ENCODE assay signal across 18 cellular contexts in the genomic region with DNA sequence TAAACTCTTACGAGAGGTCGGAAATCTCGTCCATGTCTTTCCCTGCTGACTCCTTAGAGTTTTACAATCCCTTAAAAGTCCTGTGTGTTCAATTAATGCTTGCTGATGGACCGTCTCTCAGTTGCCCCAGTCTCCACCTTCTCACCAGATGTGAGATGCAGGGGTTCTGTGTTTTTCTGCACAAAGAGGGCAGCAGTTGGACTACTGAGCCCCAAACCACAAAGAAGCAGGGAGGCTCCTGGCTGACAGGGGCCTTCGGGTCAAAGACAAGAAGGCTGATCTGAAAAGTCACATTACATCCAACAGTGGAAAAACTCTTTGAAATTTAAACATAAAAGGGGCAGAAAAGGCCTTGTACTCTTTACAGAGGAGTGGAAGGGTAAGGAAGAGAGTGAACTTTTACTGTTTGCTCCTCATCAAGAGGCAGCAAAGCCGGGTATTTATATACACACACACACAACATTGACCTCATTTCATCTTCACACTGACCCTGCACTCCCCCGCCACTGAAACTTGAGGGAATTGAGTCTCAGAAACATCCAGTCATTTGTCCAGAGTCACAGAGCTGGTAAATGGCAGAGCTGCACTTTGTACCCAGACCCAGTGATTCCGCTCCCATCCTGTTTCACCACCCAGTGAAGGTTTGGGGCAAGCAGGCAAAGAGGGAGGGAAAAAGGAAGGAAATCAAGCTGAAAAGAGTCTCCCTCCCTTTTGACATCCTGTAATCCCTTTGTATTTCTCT. TPM values are rescaled to one million over a fixed set of nuclear protein-coding genes. Genes with fewer than 3 reads are reported as not detected.
A peak's percentile ranks its signal among the peaks of the same experiment; 100 is the strongest.
DNase-seq lines count a peak whose midpoint lies in the region; ATAC-seq, FAIRE-seq and TF ChIP-seq lines count a peak whose summit lies in the region.
"Had no signal": no experiment of that assay in that cellular context is flagged by ENCODE, and none has a peak within 500 bp of the region (broad histone marks: within the 10 kb centered on the region; RNA-seq: fewer than 3 reads in every experiment).

No MANE protein-coding gene starts in this region.

- no peak overlapping the region for H3K9ac ChIP-seq in muscle layer of colon (ENCODE audit: low read length)

- peaks cover 24% of the 10 kb centered on the region for H3K4me1 Mint-ChIP-seq in brain
- peaks cover 12% of the 10 kb centered on the region for H3K4me1 Mint-ChIP-seq in stimulated activated effector memory CD8-positive, alpha-beta T cell treated with anti-CD3 and anti-CD28 coated beads, Interleukin-12 subunit alpha, Interleukin-12 subunit beta, amount 100 ng/mL, for 72 hours

- H3K27ac ChIP-seq in muscle layer of colon (ENCODE audit: low read depth, low read length) (peak overlapping the region; percentile 2), A673 (ENCODE audit: low read depth, low read length, poor library complexity, severe bottlenecking) (no peak overlapping the region)

- no peak for ATAC-seq in stimulated activated effector memory CD8-positive, alpha-beta T cell treated with anti-CD3 and anti-CD28 coated beads, Interleukin-12 subunit alpha, Interleukin-12 subunit beta, amount 100 ng/mL, for 72 hours
- ATAC-seq in HG03342 (IDR thresholded peaks at IDR 0.05; ENCODE audit: unreplicated experiment) (no peak), GM21717 (IDR thresholded peaks at IDR 0.05; ENCODE audit: unreplicated experiment) (no peak)
- ATAC-seq: GM12878 had no signal

- POLR2A ChIA-PET in A673 (lab: Charles Lee; ENCODE audit: low non-redundant PET): no interaction called here

- CTCF ChIA-PET in A673 (lab: Charles Lee): no interaction called here

- FAIRE-seq in GM19239 (lab: Jason Lieb, UNC): no peak
- FAIRE-seq: GM12878, islet of Langerhans, RCC 7860 had no signal

- no TSS peak for BruUV-seq in A673 (replicated peaks; lab: Mats Ljungman, UMichigan)

- H3K36me3 ChIP-seq in muscle layer of colon (ENCODE audit: insufficient read depth, low read length) (no peaks in the 10 kb centered on the region), A673 (ENCODE audit: insufficient read depth, low read length, poor library complexity, severe bottlenecking) (no peaks in the 10 kb centered on the region)

- intact Hi-C loops in A673 (cut with micrococcal nuclease; ENCODE audit: unreplicated experiment): no loop called here

- H3K4me1 ChIP-seq in muscle layer of colon (ENCODE audit: insufficient read depth, low read length): peaks cover 39% of the 10 kb centered on the region
- peaks cover 4% of the 10 kb centered on the region for H3K4me1 ChIP-seq in A673 (ENCODE audit: insufficient read depth, low read length, poor library complexity, severe bottlenecking)

- H3K36me3 Mint-ChIP-seq in brain: peaks cover 2% of the 10 kb centered on the region
- no peaks in the 10 kb centered on the region for H3K36me3 Mint-ChIP-seq in stimulated activated effector memory CD8-positive, alpha-beta T cell treated with anti-CD3 and anti-CD28 coated beads, Interleukin-12 subunit alpha, Interleukin-12 subunit beta, amount 100 ng/mL, for 72 hours

- no peaks in the 10 kb centered on the region for H3K9me3 Mint-ChIP-seq in brain
- H3K9me3 Mint-ChIP-seq in stimulated activated effector memory CD8-positive, alpha-beta T cell treated with anti-CD3 and anti-CD28 coated beads, Interleukin-12 subunit alpha, Interleukin-12 subunit beta, amount 100 ng/mL, for 72 hours: no peaks in the 10 kb centered on the region
- H3K9me3 Mint-ChIP-seq: activated T-helper 1 cell treated with anti-CD3 and anti-CD28 coated beads, Interleukin-12 subunit alpha, Interleukin-12 subunit beta, Interleukin-2, Interleukin-4 antibody, amounts not matched to agents 30 ng/mL and 10 ng/mL and 1 ng/mL, durations not matched to agents 14 hours and 24 hours and 36 hours had no signal

- no peak overlapping the region for H3K4me3 Mint-ChIP-seq in brain
- H3K4me3 Mint-ChIP-seq in stimulated activated effector memory CD8-positive, alpha-beta T cell treated with anti-CD3 and anti-CD28 coated beads, Interleukin-12 subunit alpha, Interleukin-12 subunit beta, amount 100 ng/mL, for 72 hours: no peak overlapping the region
- H3K4me3 Mint-ChIP-seq: activated T-helper 1 cell treated with anti-CD3 and anti-CD28 coated beads, Interleukin-12 subunit alpha, Interleukin-12 subunit beta, Interleukin-2, Interleukin-4 antibody, amounts not matched to agents 30 ng/mL and 10 ng/mL and 1 ng/mL, durations not matched to agents 14 hours and 24 hours and 36 hours; IgD-negative memory B cell had no signal

- H3K27ac Mint-ChIP-seq in brain: peak overlapping the region in 3 of 5 experiments; percentile 18 to 75 (median 71)
- peak overlapping the region; percentile 35 for H3K27ac Mint-ChIP-seq in stimulated activated effector memory CD8-positive, alpha-beta T cell treated with anti-CD3 and anti-CD28 coated beads, Interleukin-12 subunit alpha, Interleukin-12 subunit beta, amount 100 ng/mL, for 72 hours
- H3K27ac Mint-ChIP-seq: activated T-helper 1 cell treated with anti-CD3 and anti-CD28 coated beads, Interleukin-12 subunit alpha, Interleukin-12 subunit beta, Interleukin-2, Interleukin-4 antibody, amounts not matched to agents 30 ng/mL and 10 ng/mL and 1 ng/mL, durations not matched to agents 14 hours and 24 hours and 36 hours; IgD-negative memory B cell had no signal

- H3K9me3 ChIP-seq in muscle layer of colon (ENCODE audit: low read length): no peaks in the 10 kb centered on the region
- no peaks in the 10 kb centered on the region for H3K9me3 ChIP-seq in A673 (ENCODE audit: low read depth, low read length, poor library complexity, severe bottlenecking)

- no peaks in the 10 kb centered on the region for H3K27me3 ChIP-seq in muscle layer of colon (ENCODE audit: control insufficient read depth in 1 of 2, insufficient read depth in 2 of 2, low read length in 2 of 2)
- no peaks in the 10 kb centered on the region for H3K27me3 ChIP-seq in A673 (replicated peaks; ENCODE audit: insufficient read depth, low read depth, low read length, poor library complexity)

- TF ChIP-seq CTCF in brain (conservative IDR thresholded peaks at IDR 0.05): no peak
- no peak for TF ChIP-seq CTCF in A673 (conservative IDR thresholded peaks at IDR 0.05; ENCODE audit: low read depth, low read length)

- peaks cover 4% of the 10 kb centered on the region for H3K27me3 Mint-ChIP-seq in brain
- H3K27me3 Mint-ChIP-seq: IgD-negative memory B cell had no signal

- H3K4me3 ChIP-seq in muscle layer of colon (ENCODE audit: low read depth in 1 of 2, low read length in 2 of 2) (no peak overlapping the region), A673 (ENCODE audit: low read depth, low read length, poor library complexity, severe bottlenecking) (no peak overlapping the region)
- H3K4me3 ChIP-seq: GM12878 had no signal

- DNase-seq in HuH-7 (ENCODE audit: low spot score): peak; percentile 13
- no peak for DNase-seq in stimulated activated effector memory CD8-positive, alpha-beta T cell treated with anti-CD3 and anti-CD28 coated beads, Interleukin-12 subunit alpha, Interleukin-12 subunit beta, amount 100 ng/mL, for 72 hours (ENCODE audit: low spot score in 2 of 2)
- DNase-seq in A673 (ENCODE audit: low spot score): no peak
- no peak for DNase-seq in GM19239 (ENCODE audit: insufficient read length, low spot score)
- DNase-seq: activated CD4-positive, alpha-beta T cell treated with anti-CD3 and anti-CD28 coated beads, Interleukin-2, amount 50 U/mL, for 4 hours; C1 segment of cervical spinal cord; effector CD4-positive, alpha-beta T cell; NCI-H146; NCI-H510A had no signal

RNA-seq across cellular contexts. Expression of a gene that starts 23.7 kb away (rescaled TPM):
- polyA plus RNA-seq in brain (ENCODE audit: insufficient read depth, low read depth, low replicate concordance): 115 TPM
- 55.4 and 68.1 TPM in 2 replicates for total RNA-seq in A673 (2021)
